16 cellular contexts compared by ENCODE assay signal in the genomic region with DNA sequence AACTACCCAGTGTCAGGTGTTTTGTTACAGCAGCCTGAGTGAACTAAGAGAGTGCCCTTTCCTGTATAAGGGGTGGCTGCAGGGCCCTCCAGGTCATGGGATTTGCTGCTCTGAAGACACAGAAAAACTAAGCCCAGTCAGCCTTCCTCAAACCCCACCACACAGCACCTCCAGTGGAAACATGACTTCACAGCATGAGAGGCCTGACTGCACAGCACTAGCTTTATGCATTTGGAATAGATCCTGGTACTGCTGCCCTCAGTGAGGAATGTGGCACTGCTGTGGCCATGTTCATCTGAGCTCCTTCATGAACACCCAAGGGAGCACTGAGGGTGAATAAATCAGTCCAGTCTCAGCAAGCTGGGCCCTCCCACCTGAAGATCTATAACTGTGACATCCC.
DNase-seq lines count a peak whose midpoint lies in the region; ATAC-seq and TF ChIP-seq lines count a peak whose summit lies in the region.
"Had no signal": no experiment of that assay in that cellular context is flagged by ENCODE, and none has a peak within 500 bp of the region (broad histone marks: within the 10 kb centered on the region; RNA-seq: fewer than 3 reads in every experiment).

No MANE protein-coding gene starts in this region.

- no peaks in the 10 kb centered on the region for H3K4me1 ChIP-seq in A673 (ENCODE audit: insufficient read depth, low read length, poor library complexity, severe bottlenecking)

- H3K27me3 Mint-ChIP-seq in activated T-cell treated with anti-CD3 and anti-CD28 coated beads, Interleukin-2, amount 50 U/mL, for 24 hours: peaks cover 24% of the 10 kb centered on the region

- H3K9me3 Mint-ChIP-seq in activated T-cell treated with anti-CD3 and anti-CD28 coated beads, Interleukin-2, amount 50 U/mL, for 24 hours: no peaks in the 10 kb centered on the region

- H3K27ac ChIP-seq in A673 (ENCODE audit: low read depth, low read length, poor library complexity, severe bottlenecking): no peak overlapping the region
- H3K27ac ChIP-seq: BLaER1, cardiac muscle cell, ovary, SK-N-MC had no signal

- TF ChIP-seq CTCF in A673 (conservative IDR thresholded peaks at IDR 0.05; ENCODE audit: low read depth, low read length) (peak; percentile 34; the same call in 1 of the 2 replicates), foreskin fibroblast (IDR thresholded peaks at IDR 0.05; ENCODE audit: low read depth, low read length) (peak; percentile 31)

- peaks cover 79% of the 10 kb centered on the region for H3K27me3 ChIP-seq in A673 (replicated peaks; ENCODE audit: insufficient read depth, low read depth, low read length, poor library complexity)
- H3K27me3 ChIP-seq: BLaER1, cardiac muscle cell, ovary had no signal

- no peak overlapping the region for H3K4me3 Mint-ChIP-seq in activated T-cell treated with anti-CD3 and anti-CD28 coated beads, Interleukin-2, amount 50 U/mL, for 24 hours
- H3K4me3 Mint-ChIP-seq: activated CD4-positive, alpha-beta T cell treated with anti-CD3 and anti-CD28 coated beads for 36 hours had no signal

- BruUV-seq in A673 (replicated peaks; lab: Mats Ljungman, UMichigan): no TSS peak

- H3K4me1 Mint-ChIP-seq in activated T-cell treated with anti-CD3 and anti-CD28 coated beads, Interleukin-2, amount 50 U/mL, for 24 hours (ENCODE audit: low read depth): no peaks in the 10 kb centered on the region
- H3K4me1 Mint-ChIP-seq: activated CD4-positive, alpha-beta T cell treated with anti-CD3 and anti-CD28 coated beads for 36 hours had no signal

- CTCF ChIA-PET in A673 (lab: Charles Lee): no interaction called here

- DNase-seq in A673 (ENCODE audit: low spot score) (peak; percentile 5), GM03348 (ENCODE audit: low spot score) (peak; percentile 27), OCI-M1 (lab: John Stamatoyannopoulos, UW) (peak; percentile 14), foreskin fibroblast (peak; percentile 26 to 56), NCI-H1930 (lab: John Stamatoyannopoulos, UW) (no peak), NOMO-1 treated with DMSO at 0.1 percent for 48 hours (lab: John Stamatoyannopoulos, UW; ENCODE audit: unreplicated experiment) (no peak)
- DNase-seq in activated T-cell treated with anti-CD3 and anti-CD28 coated beads, Interleukin-2, amount 50 U/mL, for 24 hours: no peak
- DNase-seq: activated CD4-positive, alpha-beta T cell treated with anti-CD3 and anti-CD28 coated beads for 36 hours; activated effector memory CD4-positive, alpha-beta T cell treated with anti-CD3 and anti-CD28 coated beads, Interleukin-2, amount 50 U/mL, for 16 hours; mesendoderm; NCI-H748 treated with DMSO at 0.1 percent for 48 hours; ovary had no signal

- POLR2A ChIA-PET in A673 (lab: Charles Lee; ENCODE audit: low non-redundant PET): no interaction called here

- H3K36me3 Mint-ChIP-seq in activated T-cell treated with anti-CD3 and anti-CD28 coated beads, Interleukin-2, amount 50 U/mL, for 24 hours (ENCODE audit: low read depth): no peaks in the 10 kb centered on the region

- intact Hi-C loops in A673 (cut with micrococcal nuclease; ENCODE audit: unreplicated experiment): no loop called here

- H3K4me3 ChIP-seq in A673 (ENCODE audit: low read depth, low read length, poor library complexity, severe bottlenecking) (no peak overlapping the region), foreskin fibroblast (ENCODE audit: low read depth in 1 of 2, low read length in 2 of 2) (no peak overlapping the region)
- H3K4me3 ChIP-seq: BLaER1, cardiac muscle cell, ovary, SK-N-MC had no signal

- no peak for ATAC-seq in GM21528 (IDR thresholded peaks at IDR 0.05; ENCODE audit: low FRiP score, unreplicated experiment)
- ATAC-seq: activated CD4-positive, alpha-beta T cell treated with anti-CD3 and anti-CD28 coated beads for 36 hours had no signal

- no peaks in the 10 kb centered on the region for H3K36me3 ChIP-seq in A673 (ENCODE audit: insufficient read depth, low read length, poor library complexity, severe bottlenecking)
- H3K36me3 ChIP-seq: BLaER1, cardiac muscle cell, ovary had no signal

- no peak overlapping the region for H3K27ac Mint-ChIP-seq in activated T-cell treated with anti-CD3 and anti-CD28 coated beads, Interleukin-2, amount 50 U/mL, for 24 hours
- H3K27ac Mint-ChIP-seq: activated CD4-positive, alpha-beta T cell treated with anti-CD3 and anti-CD28 coated beads for 36 hours had no signal

- H3K9me3 ChIP-seq in A673 (ENCODE audit: low read depth, low read length, poor library complexity, severe bottlenecking): no peaks in the 10 kb centered on the region
- H3K9me3 ChIP-seq: ovary had no signal

Comparison
In these comparisons a context has a peak if more than half of its experiments do, and no peak if none do; other contexts are left out.
1. DNase-seq: peak in A673 (single experiment), GM03348 (single experiment), OCI-M1 (single experiment) and foreskin fibroblast (2 of 2); none in NCI-H1930 (0 of 2), NOMO-1 treated with DMSO at 0.1 percent for 48 hours (single experiment) and activated T-cell treated with anti-CD3 and anti-CD28 coated beads, Interleukin-2, amount 50 U/mL, for 24 hours (single experiment).